Comparison of ENCODE assay signal across 9 cellular contexts in the genomic region with DNA sequence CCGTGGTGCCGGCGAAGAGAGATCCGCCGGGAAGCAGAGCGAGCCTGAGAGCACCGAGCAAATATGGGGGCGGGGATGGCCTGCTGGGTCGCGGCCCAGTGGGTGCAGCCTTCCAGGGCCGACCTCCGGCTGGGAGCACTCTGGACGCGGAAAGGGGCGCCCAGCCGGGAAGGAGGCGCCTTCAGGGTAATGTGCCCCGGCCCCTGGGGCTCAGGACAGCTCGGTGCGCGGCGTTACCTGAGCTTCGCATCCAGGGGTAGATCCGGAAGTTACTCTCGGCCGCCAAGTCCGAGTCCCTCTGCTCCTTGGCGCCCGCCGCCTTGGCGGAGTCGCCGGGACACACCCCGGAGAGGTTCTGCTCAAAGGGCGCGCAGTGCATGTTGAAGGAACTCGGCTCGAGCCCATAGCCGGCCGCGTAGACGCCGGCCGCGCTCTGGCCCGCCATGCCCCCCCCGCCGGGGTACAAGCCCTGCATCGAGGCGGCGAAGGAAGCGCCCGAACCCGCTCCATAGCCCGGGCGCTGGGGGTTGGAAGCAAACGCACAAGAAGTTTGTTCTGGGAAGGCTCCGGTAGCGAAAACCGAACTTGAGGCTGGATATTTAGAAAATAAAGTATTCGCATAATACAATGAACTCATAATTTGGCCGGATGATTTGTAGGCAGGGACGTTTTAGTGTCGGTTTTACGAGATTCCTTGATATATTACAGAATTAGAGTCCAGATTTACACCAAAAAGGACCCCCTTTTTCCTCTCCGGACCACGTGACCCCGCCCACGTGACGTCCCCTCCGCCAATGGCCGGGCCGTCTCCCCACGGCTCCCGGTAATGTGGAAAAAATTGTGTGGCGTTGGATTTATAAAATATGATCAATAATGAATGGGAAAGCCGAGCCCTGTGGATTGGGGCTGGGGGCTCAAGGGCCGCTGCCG. TPM values are rescaled to one million over a fixed set of nuclear protein-coding genes. Genes with fewer than 3 reads are reported as not detected.
DNase-seq lines count a peak whose midpoint lies in the region; ATAC-seq and TF ChIP-seq lines count a peak whose summit lies in the region.
"Had no signal": no experiment of that assay in that cellular context is flagged by ENCODE, and none has a peak within 500 bp of the region (broad histone marks: within the 10 kb centered on the region; RNA-seq: fewer than 3 reads in every experiment).

Gene HOXB7 (minus strand): TSS at position 736 of the 930 bp plus-strand sequence. CDS start 99 bp downstream, at position 637.

- H3K4me3 Mint-ChIP-seq in activated T-helper 17 cell treated with anti-CD3 and anti-CD28 coated beads, Interleukin-2, amount 50 U/mL, for 72 hours: peak within 1 kb of the TSS; percentile 96

- no peaks in the 10 kb centered on the region for H3K9me3 Mint-ChIP-seq in activated T-helper 17 cell treated with anti-CD3 and anti-CD28 coated beads, Interleukin-2, amount 50 U/mL, for 72 hours

- peak; percentile 65 for ATAC-seq in activated T-helper 17 cell treated with anti-CD3 and anti-CD28 coated beads, Interleukin-2, amount 50 U/mL, for 72 hours (replicated peaks)
- peak in 3 of 4 donors; percentile 23 to 40 (median 38) for ATAC-seq in heart left ventricle
- peak; percentile 43 to 69 (median 52) for ATAC-seq in psoas muscle
- ATAC-seq in GM19324 (IDR thresholded peaks at IDR 0.05; ENCODE audit: low FRiP score, unreplicated experiment): no peak

- intact Hi-C loops in heart left ventricle (cut with DNase I): loop anchor here in 9 of 10 donors (10.0 kb wide), 5 partner anchors 276 to 586 kb away; no protein-coding TSS in a partner anchor
- intact Hi-C loops in psoas muscle (cut with DNase I): no loop called here

- H3K9me3 ChIP-seq in heart left ventricle (peaks cover 0 to 3% (median 0%) of the 10 kb centered on the region in 12 donors), psoas muscle (no peaks in the 10 kb centered on the region)

- H3K36me3 ChIP-seq in heart left ventricle: no peaks in the 10 kb centered on the region
- no peaks in the 10 kb centered on the region for H3K36me3 ChIP-seq in psoas muscle (ENCODE audit: insufficient read depth in 1 of 2, low read depth in 1 of 2)

- H3K4me1 Mint-ChIP-seq in activated T-helper 17 cell treated with anti-CD3 and anti-CD28 coated beads, Interleukin-2, amount 50 U/mL, for 72 hours: peaks cover 27% of the 10 kb centered on the region

- H3K4me3 ChIP-seq in heart left ventricle (peak within 1 kb of the TSS; percentile 2 to 67 (median 44)), psoas muscle (peak within 1 kb of the TSS; percentile 77)

- H3K27me3 ChIP-seq in heart left ventricle (peaks cover 81 to 100% (median 98%) of the 10 kb centered on the region in 9 donors), psoas muscle (ENCODE audit: insufficient read depth in 3 of 3, low read length in 2 of 3) (peaks cover 0 to 99% (median 65%) of the 10 kb centered on the region in 3 donors)

- TF ChIP-seq POLR2A in heart left ventricle (IDR thresholded peaks at IDR 0.05): no peak

- H3K4me1 ChIP-seq in heart left ventricle: peaks cover 0 to 45% (median 18%) of the 10 kb centered on the region in 12 donors
- peaks cover 17% of the 10 kb centered on the region for H3K4me1 ChIP-seq in psoas muscle

- H3K27ac ChIP-seq in heart left ventricle (peak within 1 kb of the TSS in 4 of 12 donors; percentile 14 to 80 (median 27)), psoas muscle (peak within 1 kb of the TSS; percentile 61)
- H3K27ac ChIP-seq: HL-60 had no signal

- WGBS in heart left ventricle, 4 donors: 1 to 2% (median 2%) methylated on average over 50 to 79 of the region's 79 CpGs
- WGBS in psoas muscle, 3 donors: 1% methylated on average over 66 to 79 of the region's 79 CpGs

- H3K27ac Mint-ChIP-seq in activated T-helper 17 cell treated with anti-CD3 and anti-CD28 coated beads, Interleukin-2, amount 50 U/mL, for 72 hours: peak within 1 kb of the TSS; percentile 80

- H3K27me3 Mint-ChIP-seq in activated T-helper 17 cell treated with anti-CD3 and anti-CD28 coated beads, Interleukin-2, amount 50 U/mL, for 72 hours: peaks cover 59% of the 10 kb centered on the region

- DNase-seq in AG08396 (ENCODE audit: low spot score): peak; percentile 92
- DNase-seq in GM19238 (ENCODE audit: insufficient read length, low spot score): peak; percentile 83
- peak; percentile 53 for DNase-seq in NCI-H748 treated with DMSO at 0.1 percent for 48 hours (lab: John Stamatoyannopoulos, UW)
- DNase-seq in heart left ventricle: peak in 3 of 5 donors; percentile 32 to 68 (median 62)
- DNase-seq in psoas muscle: peak; percentile 83
- no peak for DNase-seq in NCI-H1048 (lab: John Stamatoyannopoulos, UW)

- TF ChIP-seq CTCF in heart left ventricle (IDR thresholded peaks at IDR 0.05) (no peak), psoas muscle (IDR thresholded peaks at IDR 0.05) (no peak)

- H3K36me3 Mint-ChIP-seq in activated T-helper 17 cell treated with anti-CD3 and anti-CD28 coated beads, Interleukin-2, amount 50 U/mL, for 72 hours (ENCODE audit: low read depth): peaks cover 16% of the 10 kb centered on the region

RNA-seq across cellular contexts. Expression of gene HOXB7, which starts in this region (rescaled TPM):
- under 1 TPM in 1 of 2 donors, not detected in 1; 0.95 TPM for total RNA-seq in activated T-helper 17 cell treated with anti-CD3 and anti-CD28 coated beads, Interleukin-2, amount 50 U/mL, for 72 hours
- total RNA-seq in heart left ventricle (under 1 TPM in 4 of 9 donors, not detected in 5; 0.25 to 0.88 (median 0.55) TPM), psoas muscle (1 to 10 TPM in 3 of 4 donors, under 1 TPM in 1; 0.85 to 2.0 (median 1.2) TPM)
- polyA plus RNA-seq in heart left ventricle (under 1 TPM; 0.12 to 0.46 TPM), psoas muscle (1 to 10 TPM; 1.6 to 3.0 (median 2.8) TPM)

Comparison
In these comparisons a context has a peak if more than half of its experiments do, and no peak if none do; other contexts are left out.
1. Peak in ATAC-seq in activated T-helper 17 cell treated with anti-CD3 and anti-CD28 coated beads, Interleukin-2, amount 50 U/mL, for 72 hours; RNA of the gene not detected or under 1 TPM.
2. Peak in DNase-seq, ATAC-seq and H3K4me3 ChIP-seq in heart left ventricle; RNA of the gene not detected or under 1 TPM.
3. intact Hi-C loops: an anchor here in heart left ventricle (10.0 kb wide); none called in psoas muscle.